14 cellular contexts compared by ENCODE assay signal in genomic region chrX:29617725-29618124, GRCh38.
DNase-seq lines count a peak whose midpoint lies in the region; ATAC-seq, FAIRE-seq and TF ChIP-seq lines count a peak whose summit lies in the region.
"Had no signal": no experiment of that assay in that cellular context is flagged by ENCODE, and none has a peak within 500 bp of the region (broad histone marks: within the 10 kb centered on the region; RNA-seq: fewer than 3 reads in every experiment).

No MANE protein-coding gene starts in this region.

- H3K4me3 ChIP-seq in AG09309 (ENCODE audit: control insufficient read depth, low read depth, low read length) (no peak overlapping the region), astrocyte of the cerebellum (ENCODE audit: low read depth, low read length) (no peak overlapping the region), keratinocyte (ENCODE audit: control insufficient read depth in 2 of 3, extremely low read depth in 1 of 3, insufficient read depth in 2 of 3, low read depth in 1 of 3, low read length in 3 of 3) (no peak overlapping the region)
- H3K4me3 ChIP-seq: thyroid gland had no signal

- FAIRE-seq in keratinocyte (lab: Jason Lieb, UNC) = no peak

- intact Hi-C loops in Right ventricle myocardium inferior (cut with DNase I) = no loop called here

- H3K9ac ChIP-seq in keratinocyte (ENCODE audit: control insufficient read depth, extremely low read depth, insufficient read depth, low read length) = no peak overlapping the region

- no peak overlapping the region for H2AFZ ChIP-seq in keratinocyte (ENCODE audit: control insufficient read depth, low read length)

- no peaks in the 10 kb centered on the region for H3K36me3 ChIP-seq in keratinocyte (ENCODE audit: control insufficient read depth in 2 of 2, extremely low read depth in 1 of 2, insufficient read depth in 2 of 2, low read length in 2 of 2)
- H3K36me3 ChIP-seq: thyroid gland had no signal

- H4K20me1 ChIP-seq in keratinocyte (ENCODE audit: control insufficient read depth, extremely low read depth, insufficient read depth, low read length) = no peaks in the 10 kb centered on the region

- H3K27me3 ChIP-seq in keratinocyte (ENCODE audit: control insufficient read depth, extremely low read depth, insufficient read depth, low read length) = no peaks in the 10 kb centered on the region

- dilution Hi-C loops in keratinocyte (cut with MboI; ENCODE audit: extremely low pct_ligation_motif_present, low sequenced_read_pairs) = no loop called here

- ATAC-seq in HG03196 (IDR thresholded peaks at IDR 0.05; ENCODE audit: unreplicated experiment) = no peak
- no peak for ATAC-seq in HG03521 (IDR thresholded peaks at IDR 0.05; ENCODE audit: unreplicated experiment)
- ATAC-seq in Right ventricle myocardium inferior = no peak

- H3K27ac ChIP-seq in keratinocyte (ENCODE audit: control insufficient read depth, insufficient read depth, low read length) = no peak overlapping the region
- H3K27ac ChIP-seq: thyroid gland had no signal

- no peaks in the 10 kb centered on the region for H3K9me1 ChIP-seq in keratinocyte (ENCODE audit: control insufficient read depth, extremely low read depth, insufficient read depth, low read length)

- DNase-seq in AG09309 (ENCODE audit: low read depth) = no peak
- peak; percentile 1 for DNase-seq in H4 (ENCODE audit: low spot score)
- no peak for DNase-seq in astrocyte of the cerebellum (ENCODE audit: low read depth)
- DNase-seq in keratinocyte (ENCODE audit: low read depth, low spot score) = no peak
- no peak for DNase-seq in GM13976 (ENCODE audit: low spot score)
- no peak for DNase-seq in Right ventricle myocardium inferior (ENCODE audit: missing footprints)
- DNase-seq: activated CD4-positive, alpha-beta memory T cell treated with anti-CD3 and anti-CD28 coated beads, Interleukin-2, amount 10 ng/mL, durations not matched to agents 7 days and 5 days; activated naive CD8-positive, alpha-beta T cell treated with anti-CD3 and anti-CD28 coated beads, Interleukin-2, amount 10 ng/mL, durations not matched to agents 7 days and 5 days; COR-L47; effector CD4-positive, alpha-beta T cell; NCI-H1105 treated with DMSO at 0.1 percent for 48 hours had no signal

- H3K79me2 ChIP-seq in keratinocyte (ENCODE audit: control insufficient read depth, insufficient read depth, low read length) = no peaks in the 10 kb centered on the region

- in situ Hi-C loops in astrocyte of the cerebellum (cut with HindIII; ENCODE audit: low sequenced_read_pairs) (no loop called here), GM13976 (cut with MboI; ENCODE audit: low sequenced_read_pairs, unreplicated experiment) (no loop called here)

- no peak overlapping the region for H3K4me2 ChIP-seq in keratinocyte (ENCODE audit: control insufficient read depth, extremely low read depth, insufficient read depth, low read depth, low read length)

- no peaks in the 10 kb centered on the region for H3K9me3 ChIP-seq in keratinocyte (ENCODE audit: control insufficient read depth, low read depth, low read length)
- H3K9me3 ChIP-seq: thyroid gland had no signal

- peak; percentile 4 for TF ChIP-seq CTCF in AG09309 (IDR thresholded peaks at IDR 0.05; ENCODE audit: control insufficient read depth, insufficient read depth, low read depth, low read length, missing control alignments)
- peak; percentile 22 for TF ChIP-seq CTCF in astrocyte of the cerebellum (IDR thresholded peaks at IDR 0.05; ENCODE audit: low read depth, low read length, missing control alignments)
- TF ChIP-seq CTCF in keratinocyte (optimal IDR thresholded peaks at IDR 0.05 in 1 of 3, IDR thresholded peaks at IDR 0.05 in 1 of 3, conservative IDR thresholded peaks at IDR 0.05 in 1 of 3; ENCODE audit: extremely low read depth in 1 of 3, insufficient read depth in 2 of 3, low read length in 3 of 3) = peak in 2 of 3 experiments; percentile 13 to 20
- TF ChIP-seq CTCF in GM13976 (IDR thresholded peaks at IDR 0.05; ENCODE audit: borderline replicate concordance, control extremely low read depth, extremely low read depth, insufficient read depth, missing control alignments) = no peak

- no peaks in the 10 kb centered on the region for H3K4me1 ChIP-seq in keratinocyte (ENCODE audit: control insufficient read depth, extremely low read depth, insufficient read depth, low read length)
- H3K4me1 ChIP-seq: thyroid gland had no signal
